In genomic region chr12:3673960-3674708, GRCh38 we compare ENCODE assay signal across 15 cellular contexts.
DNase-seq lines count a peak whose midpoint lies in the region; ATAC-seq and TF ChIP-seq lines count a peak whose summit lies in the region.
"Had no signal": no experiment of that assay in that cellular context is flagged by ENCODE, and none has a peak within 500 bp of the region (broad histone marks: within the 10 kb centered on the region; RNA-seq: fewer than 3 reads in every experiment).

No MANE protein-coding gene starts in this region.

- in situ Hi-C loops in IMR-90 (cut with MboI; ENCODE audit: low sequenced_read_pairs) (no loop called here), brain microvascular endothelial cell (cut with HindIII; ENCODE audit: low pct_ligation_motif_present, low sequenced_read_pairs) (no loop called here)

- H2AK5ac ChIP-seq in IMR-90 (ENCODE audit: low read depth, low read length), result no peak overlapping the region
- H2AK5ac ChIP-seq in trophoblast cell (ENCODE audit: low read length), result no peak overlapping the region
- H2AK5ac ChIP-seq in mesenchymal stem cell (ENCODE audit: low read length, severe bottlenecking), result no peak overlapping the region

- H3K36me3 ChIP-seq in IMR-90 (ENCODE audit: control insufficient read depth, insufficient read depth, low read length), result no peaks in the 10 kb centered on the region
- no peaks in the 10 kb centered on the region for H3K36me3 ChIP-seq in trophoblast cell (ENCODE audit: control insufficient read depth in 1 of 2, insufficient read depth in 2 of 2, low read length in 2 of 2)
- peaks cover 12% of the 10 kb centered on the region for H3K36me3 ChIP-seq in brain microvascular endothelial cell (replicated peaks)
- peaks cover 7 to 46% of the 10 kb centered on the region in 2 experiments for H3K36me3 ChIP-seq in mesenchymal stem cell (ENCODE audit: control insufficient read depth in 1 of 2, insufficient read depth in 2 of 2, low read depth in 1 of 2, low read length in 2 of 2)

- no peaks in the 10 kb centered on the region for H4K20me1 ChIP-seq in IMR-90 (ENCODE audit: insufficient read depth, low read length)

- TF ChIP-seq RAD21 in IMR-90 (IDR thresholded peaks at IDR 0.05; ENCODE audit: low read length), result no peak

- no peak overlapping the region for H4K5ac ChIP-seq in IMR-90 (ENCODE audit: low read depth, low read length)

- no peaks in the 10 kb centered on the region for H3K27me3 Mint-ChIP-seq in activated CD4-positive, alpha-beta T cell treated with anti-CD3 and anti-CD28 coated beads, Interleukin-2, amount 10 ng/mL, durations not matched to agents 7 days and 5 days
- H3K27me3 Mint-ChIP-seq: B cell had no signal

- no peak overlapping the region for H3K4me3 ChIP-seq in IMR-90 (ENCODE audit: insufficient read depth, low read depth, low read length)
- peak overlapping the region; percentile 10 for H3K4me3 ChIP-seq in trophoblast cell (ENCODE audit: low read depth, low read length)
- H3K4me3 ChIP-seq in brain microvascular endothelial cell (ENCODE audit: low read depth, low read length), result no peak overlapping the region
- H3K4me3 ChIP-seq in mesenchymal stem cell (ENCODE audit: insufficient read depth in 1 of 2, low read depth in 1 of 2, low read length in 2 of 2), result no peak overlapping the region

- BruUV-seq in IMR-90 (replicated peaks; lab: Mats Ljungman, UMichigan), result no TSS peak

- H4K8ac ChIP-seq in IMR-90 (ENCODE audit: low read depth in 2 of 2, low read length in 2 of 2) (no peak overlapping the region), trophoblast cell (ENCODE audit: low read depth, low read length) (no peak overlapping the region), mesenchymal stem cell (ENCODE audit: low read length) (no peak overlapping the region)

- no peaks in the 10 kb centered on the region for H3K79me2 ChIP-seq in trophoblast cell (ENCODE audit: control insufficient read depth, insufficient read depth, low read length, poor library complexity)

- intact Hi-C loops in IMR-90 (cut with micrococcal nuclease), result no loop called here

- H3K9ac ChIP-seq in IMR-90 (ENCODE audit: low read depth, low read length) (no peak overlapping the region), trophoblast cell (ENCODE audit: low read length) (no peak overlapping the region), mesenchymal stem cell (ENCODE audit: low read length) (no peak overlapping the region)

- CTCF ChIA-PET in activated CD4-positive, alpha-beta T cell treated with anti-CD3 and anti-CD28 coated beads, Interleukin-2, amount 10 ng/mL, durations not matched to agents 7 days and 5 days (lab: Charles Lee), result interaction anchor here (0.5 to 1.6 kb wide), 4 partner anchors 9 to 1652 kb away, joined by 3 to 4 read pairs (median 3); no protein-coding TSS in a partner anchor
- CTCF ChIA-PET in IMR-90 (lab: Yijun Ruan, JAX), result no interaction called here

- H3K9me3 ChIP-seq in IMR-90 (ENCODE audit: control insufficient read depth, insufficient read depth, low read length), result no peaks in the 10 kb centered on the region
- H3K9me3 ChIP-seq in trophoblast cell (ENCODE audit: insufficient read depth, low read depth, low read length), result peaks cover 1% of the 10 kb centered on the region
- H3K9me3 ChIP-seq in mesenchymal stem cell (ENCODE audit: control insufficient read depth, low read length), result no peaks in the 10 kb centered on the region
- H3K9me3 ChIP-seq: Caco-2 had no signal

- ATAC-seq in IMR-90 (ENCODE audit: low read depth), result no peak
- ATAC-seq: Right ventricle myocardium inferior had no signal

- no peak overlapping the region for H3K23ac ChIP-seq in IMR-90 (ENCODE audit: low read depth, low read length)
- H3K23ac ChIP-seq in trophoblast cell (ENCODE audit: low read length), result no peak overlapping the region
- H3K23ac ChIP-seq in mesenchymal stem cell (ENCODE audit: low read length in 2 of 2), result no peak overlapping the region

- H3K27ac Mint-ChIP-seq in activated CD4-positive, alpha-beta T cell treated with anti-CD3 and anti-CD28 coated beads, Interleukin-2, amount 10 ng/mL, durations not matched to agents 7 days and 5 days, result peak overlapping the region; percentile 66
- H3K27ac Mint-ChIP-seq: B cell, H9 had no signal

- H3K18ac ChIP-seq in IMR-90 (ENCODE audit: low read depth, low read length), result no peak overlapping the region
- H3K18ac ChIP-seq in trophoblast cell (ENCODE audit: low read length), result no peak overlapping the region
- H3K18ac ChIP-seq in mesenchymal stem cell (ENCODE audit: low read depth in 1 of 2, low read length in 2 of 2), result no peak overlapping the region

- dilution Hi-C loops in IMR-90 (cut with HindIII; ENCODE audit: low sequenced_read_pairs, unreplicated experiment), result no loop called here

- no peak for TF ChIP-seq CTCF in IMR-90 (conservative IDR thresholded peaks at IDR 0.05; ENCODE audit: low read depth, low read length)
- no peak for TF ChIP-seq CTCF in brain microvascular endothelial cell (IDR thresholded peaks at IDR 0.05; ENCODE audit: low read depth, low read length, missing control alignments)

- H3K4me1 Mint-ChIP-seq in activated CD4-positive, alpha-beta T cell treated with anti-CD3 and anti-CD28 coated beads, Interleukin-2, amount 10 ng/mL, durations not matched to agents 7 days and 5 days, result peaks cover 10% of the 10 kb centered on the region
- H3K4me1 Mint-ChIP-seq: B cell had no signal

- H3K27me3 ChIP-seq in IMR-90 (ENCODE audit: control insufficient read depth, insufficient read depth, low read length) (peaks cover 30% of the 10 kb centered on the region), trophoblast cell (ENCODE audit: insufficient read depth, low read length) (no peaks in the 10 kb centered on the region), brain microvascular endothelial cell (replicated peaks) (no peaks in the 10 kb centered on the region), mesenchymal stem cell (ENCODE audit: control insufficient read depth in 1 of 2, insufficient read depth in 1 of 2, low read length in 2 of 2) (no peaks in the 10 kb centered on the region)

- no peak for DNase-seq in activated CD4-positive, alpha-beta T cell treated with anti-CD3 and anti-CD28 coated beads, Interleukin-2, amount 10 ng/mL, durations not matched to agents 7 days and 5 days
- no peak for DNase-seq in activated CD4-positive, alpha-beta T cell treated with anti-CD3 and anti-CD28 coated beads, Interleukin-2, amount 50 U/mL, for 4 hours
- DNase-seq in IMR-90 (no peak), islet precursor cell (peak; percentile 51), trophoblast cell (no peak), brain microvascular endothelial cell (no peak), mesenchymal stem cell (no peak)
- DNase-seq: Caco-2, H9, KBM-7, NCI-H1694 treated with DMSO at 0.1 percent for 48 hours, NCI-H446, NCI-H748 treated with DMSO at 0.1 percent for 48 hours had no signal

- H3K14ac ChIP-seq in IMR-90 (replicated peaks; ENCODE audit: low read depth, low read length), result no peak overlapping the region
- H3K14ac ChIP-seq in trophoblast cell (ENCODE audit: low read length), result no peak overlapping the region
- H3K14ac ChIP-seq in mesenchymal stem cell (ENCODE audit: low read length in 2 of 2), result no peak overlapping the region

- 60% methylated on average over 7 of the region's 11 CpGs; no CpG with 5 or more reads in 1 of the 2 experiments for WGBS in IMR-90 (ENCODE audit: extremely low coverage in 2 of 2, insufficient read length in 1 of 2), 2 experiments
- no CpG with 5 or more reads among the region's 11 CpGs for WGBS in trophoblast cell (ENCODE audit: extremely low coverage, insufficient coverage, insufficient read length)
- 86% methylated on average over 11 of the region's 11 CpGs for WGBS in mesenchymal stem cell

- no peak overlapping the region for H4K12ac ChIP-seq in trophoblast cell (ENCODE audit: low read depth, low read length)

- H2AK9ac ChIP-seq in IMR-90 (replicated peaks; ENCODE audit: low read depth, low read length, poor library complexity), result no peak overlapping the region

- H2BK12ac ChIP-seq in trophoblast cell (ENCODE audit: low read length), result no peak overlapping the region
- no peak overlapping the region for H2BK12ac ChIP-seq in mesenchymal stem cell (ENCODE audit: low read length in 2 of 2)

- H3K4me3 Mint-ChIP-seq in activated CD4-positive, alpha-beta T cell treated with anti-CD3 and anti-CD28 coated beads, Interleukin-2, amount 10 ng/mL, durations not matched to agents 7 days and 5 days, result no peak overlapping the region
- H3K4me3 Mint-ChIP-seq: B cell, H9 had no signal

- peak overlapping the region; percentile 46 for H2AFZ ChIP-seq in IMR-90 (replicated peaks; ENCODE audit: low read length, poor library complexity)
- H2AFZ ChIP-seq in trophoblast cell (ENCODE audit: insufficient read depth, low read length, poor library complexity), result no peak overlapping the region
- H2AFZ ChIP-seq in mesenchymal stem cell (ENCODE audit: low read depth, low read length), result no peak overlapping the region

- H3K4me2 ChIP-seq in IMR-90 (ENCODE audit: low read depth, low read length) (no peak overlapping the region), trophoblast cell (ENCODE audit: low read length) (no peak overlapping the region), mesenchymal stem cell (ENCODE audit: low read length, poor library complexity, severe bottlenecking) (no peak overlapping the region)

- no peak for TF ChIP-seq POLR2A in IMR-90 (IDR thresholded peaks at IDR 0.05; ENCODE audit: low read depth, low read length)

- H3K27ac ChIP-seq in IMR-90 (ENCODE audit: insufficient read depth, low read length) (no peak overlapping the region), trophoblast cell (ENCODE audit: low read depth, low read length) (no peak overlapping the region), brain microvascular endothelial cell (no peak overlapping the region), mesenchymal stem cell (ENCODE audit: low read length, poor library complexity, severe bottlenecking) (no peak overlapping the region)

- H3K9me3 Mint-ChIP-seq in activated CD4-positive, alpha-beta T cell treated with anti-CD3 and anti-CD28 coated beads, Interleukin-2, amount 10 ng/mL, durations not matched to agents 7 days and 5 days, result no peaks in the 10 kb centered on the region
- H3K9me3 Mint-ChIP-seq: H9 had no signal

- H3K36me3 Mint-ChIP-seq in activated CD4-positive, alpha-beta T cell treated with anti-CD3 and anti-CD28 coated beads, Interleukin-2, amount 10 ng/mL, durations not matched to agents 7 days and 5 days (ENCODE audit: low read depth), result peaks cover 34% of the 10 kb centered on the region

- H3K4ac ChIP-seq in IMR-90 (ENCODE audit: low read depth, low read length) (no peak overlapping the region), trophoblast cell (ENCODE audit: low read depth, low read length) (no peak overlapping the region), mesenchymal stem cell (ENCODE audit: low read depth in 1 of 2, low read length in 2 of 2) (no peak overlapping the region)

- no peak overlapping the region for H3K56ac ChIP-seq in IMR-90 (ENCODE audit: extremely low read depth, insufficient read depth, low read length)

- H2BK5ac ChIP-seq in IMR-90 (ENCODE audit: low read depth, low read length, poor library complexity, severe bottlenecking) (no peak overlapping the region), trophoblast cell (ENCODE audit: low read depth, low read length, poor library complexity) (no peak overlapping the region), mesenchymal stem cell (ENCODE audit: low read depth, low read length, poor library complexity, severe bottlenecking) (no peak overlapping the region)

- H3K4me1 ChIP-seq in IMR-90 (ENCODE audit: control insufficient read depth, insufficient read depth, low read length), result no peaks in the 10 kb centered on the region
- H3K4me1 ChIP-seq in trophoblast cell (ENCODE audit: control insufficient read depth in 1 of 2, insufficient read depth in 2 of 2, low read length in 2 of 2), result peaks cover 0 to 13% of the 10 kb centered on the region in 2 experiments
- H3K4me1 ChIP-seq in mesenchymal stem cell (ENCODE audit: control insufficient read depth, insufficient read depth, low read depth, low read length), result peaks cover 2% of the 10 kb centered on the region
- H3K4me1 ChIP-seq: Caco-2 had no signal

- H3K79me1 ChIP-seq in IMR-90 (ENCODE audit: low read depth in 1 of 2, low read length in 2 of 2), result no peaks in the 10 kb centered on the region
- H3K79me1 ChIP-seq in trophoblast cell (ENCODE audit: low read length), result no peaks in the 10 kb centered on the region
- no peaks in the 10 kb centered on the region for H3K79me1 ChIP-seq in mesenchymal stem cell (replicated peaks; ENCODE audit: low read length, poor library complexity, severe bottlenecking)

- H4K91ac ChIP-seq in IMR-90 (ENCODE audit: insufficient read depth, low read depth, low read length) (no peak overlapping the region), trophoblast cell (ENCODE audit: low read depth, low read length) (no peak overlapping the region), mesenchymal stem cell (ENCODE audit: low read length) (no peak overlapping the region)

- no peaks in the 10 kb centered on the region for H3K9me1 ChIP-seq in IMR-90 (ENCODE audit: insufficient read depth, low read length)

- no peak overlapping the region for H2BK120ac ChIP-seq in IMR-90 (ENCODE audit: low read depth, low read length)
- H2BK120ac ChIP-seq in trophoblast cell (ENCODE audit: insufficient read depth, low read length, poor library complexity), result no peak overlapping the region
- no peak overlapping the region for H2BK120ac ChIP-seq in mesenchymal stem cell (ENCODE audit: low read depth, low read length)

- H2BK15ac ChIP-seq in IMR-90 (ENCODE audit: low read depth, low read length), result no peak overlapping the region
- no peak overlapping the region for H2BK15ac ChIP-seq in mesenchymal stem cell (ENCODE audit: low read depth, poor library complexity, severe bottlenecking)

- H2BK20ac ChIP-seq in IMR-90 (ENCODE audit: low read depth, low read length), result no peak overlapping the region

- POLR2A ChIA-PET in activated CD4-positive, alpha-beta T cell treated with anti-CD3 and anti-CD28 coated beads, Interleukin-2, amount 10 ng/mL, durations not matched to agents 7 days and 5 days (lab: Charles Lee), result no interaction called here
- POLR2A ChIA-PET in IMR-90 (lab: Charles Lee; ENCODE audit: unreplicated experiment), result no interaction called here
